20 cellular contexts compared by ENCODE assay signal in genomic region chr9:98639133-98639532, GRCh38.
DNase-seq lines count a peak whose midpoint lies in the region; ATAC-seq and TF ChIP-seq lines count a peak whose summit lies in the region.
"Had no signal": no experiment of that assay in that cellular context is flagged by ENCODE, and none has a peak within 500 bp of the region (broad histone marks: within the 10 kb centered on the region; RNA-seq: fewer than 3 reads in every experiment).

No MANE protein-coding gene starts in this region.

- no peak for ATAC-seq in stimulated activated naive CD8-positive, alpha-beta T cell treated with anti-CD3 and anti-CD28 coated beads, Interleukin-15, Interleukin-2, amounts not matched to agents 100 U/mL and 50 U/mL, for 24 hours
- ATAC-seq: CD8-positive, alpha-beta T cell had no signal

- H3K4me3 Mint-ChIP-seq in glutamatergic neuron (ENCODE audit: unreplicated experiment) = peak overlapping the region; percentile 10
- H3K4me3 Mint-ChIP-seq: B cell; CD4-positive, CD25-positive, alpha-beta regulatory T cell; CD8-positive, alpha-beta T cell had no signal

- H3K36me3 ChIP-seq in WERI-Rb-1 = peaks cover 2% of the 10 kb centered on the region
- H3K36me3 ChIP-seq: BLaER1 had no signal

- H3K4me3 ChIP-seq in WERI-Rb-1 (ENCODE audit: low read depth, low read length) = no peak overlapping the region
- H3K4me3 ChIP-seq: BLaER1, GM23248 had no signal

- peaks cover 9% of the 10 kb centered on the region for H3K27me3 Mint-ChIP-seq in glutamatergic neuron (ENCODE audit: unreplicated experiment)
- H3K27me3 Mint-ChIP-seq: CD4-positive, CD25-positive, alpha-beta regulatory T cell had no signal

- H3K27ac ChIP-seq in WERI-Rb-1 = no peak overlapping the region
- H3K27ac ChIP-seq: 22Rv1, BLaER1, C4-2B, GM23248 had no signal

- H3K4me1 Mint-ChIP-seq in glutamatergic neuron (ENCODE audit: low read depth, unreplicated experiment) = peaks cover 13% of the 10 kb centered on the region
- H3K4me1 Mint-ChIP-seq: B cell; CD4-positive, CD25-positive, alpha-beta regulatory T cell had no signal

- H3K9me3 Mint-ChIP-seq in glutamatergic neuron (ENCODE audit: unreplicated experiment) = peaks cover 15% of the 10 kb centered on the region
- H3K9me3 Mint-ChIP-seq: CD8-positive, alpha-beta T cell had no signal

- H3K27ac Mint-ChIP-seq in glutamatergic neuron (ENCODE audit: unreplicated experiment) = peak overlapping the region; percentile 57
- H3K27ac Mint-ChIP-seq: B cell; CD4-positive, CD25-positive, alpha-beta regulatory T cell; CD8-positive, alpha-beta T cell had no signal

- DNase-seq in NCI-H524 (lab: John Stamatoyannopoulos, UW) = peak; percentile 33 to 74
- DNase-seq in NCI-H524 treated with DMSO at 0.1 percent for 48 hours (lab: John Stamatoyannopoulos, UW) = no peak
- peak; percentile 42 for DNase-seq in WERI-Rb-1
- DNase-seq in glutamatergic neuron = no peak
- DNase-seq in stimulated activated naive CD8-positive, alpha-beta T cell treated with anti-CD3 and anti-CD28 coated beads, Interleukin-15, Interleukin-2, amounts not matched to agents 100 U/mL and 50 U/mL, for 24 hours = no peak
- DNase-seq in effector CD8-positive, alpha-beta T cell (lab: John Stamatoyannopoulos, UW) = no peak
- DNase-seq: Caco-2; CD4-positive, CD25-positive, alpha-beta regulatory T cell; CD8-positive, alpha-beta T cell; DMS 273 treated with DMSO at 0.1 percent for 48 hours; DMS79; EL; GF-D8; GM23248; H7; HCEC 1CT had no signal

- H3K9me3 ChIP-seq in WERI-Rb-1 (ENCODE audit: severe bottlenecking) = no peaks in the 10 kb centered on the region
- H3K9me3 ChIP-seq: Caco-2 had no signal

- H3K27me3 ChIP-seq in WERI-Rb-1 (ENCODE audit: insufficient read depth, low read depth, severe bottlenecking) = no peaks in the 10 kb centered on the region
- H3K27me3 ChIP-seq: BLaER1 had no signal

- TF ChIP-seq CTCF in WERI-Rb-1 (IDR thresholded peaks at IDR 0.05; ENCODE audit: low read depth, low read length) (no peak), glutamatergic neuron (IDR thresholded peaks at IDR 0.05; ENCODE audit: partially characterized antibody, unreplicated experiment) (no peak)

- peaks cover 24% of the 10 kb centered on the region for H3K36me3 Mint-ChIP-seq in glutamatergic neuron (ENCODE audit: unreplicated experiment)
- H3K36me3 Mint-ChIP-seq: CD4-positive, CD25-positive, alpha-beta regulatory T cell; CD8-positive, alpha-beta T cell had no signal

Comparison
In these comparisons a context has a peak if more than half of its experiments do, and no peak if none do; other contexts are left out.
1. DNase-seq: peak in NCI-H524 (2 of 2) and WERI-Rb-1 (single experiment); none in NCI-H524 treated with DMSO at 0.1 percent for 48 hours (single experiment), glutamatergic neuron (single experiment), stimulated activated naive CD8-positive, alpha-beta T cell treated with anti-CD3 and anti-CD28 coated beads, Interleukin-15, Interleukin-2, amounts not matched to agents 100 U/mL and 50 U/mL, for 24 hours (single experiment) and effector CD8-positive, alpha-beta T cell (single experiment).